In the genomic region with DNA sequence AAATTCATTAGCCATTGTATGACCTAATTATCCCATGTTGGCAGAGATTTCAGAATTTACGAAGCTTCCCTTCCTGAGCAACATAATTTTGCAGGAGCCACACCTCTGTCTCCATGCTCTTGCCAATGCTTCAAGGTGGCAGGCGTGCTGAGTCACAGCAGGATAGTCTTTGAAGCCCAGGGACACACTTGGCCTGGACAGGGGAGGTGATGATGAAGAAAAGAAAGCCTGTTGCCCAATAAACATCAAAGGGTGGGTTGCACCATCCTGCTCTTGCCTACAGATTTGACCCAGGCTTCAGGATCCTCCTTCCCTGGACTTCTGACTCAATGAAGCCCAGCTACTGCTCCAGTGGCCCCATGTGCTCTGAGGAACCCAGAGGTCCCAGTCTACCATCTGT, we compare ENCODE assay signal across 27 cellular contexts.
"Had no signal": no experiment of that assay in that cellular context is flagged by ENCODE, and none has a peak within 500 bp of the region (broad histone marks: within the 10 kb centered on the region; RNA-seq: fewer than 3 reads in every experiment).

No MANE protein-coding gene starts in this region.

- ATAC-seq: activated CD4-positive, alpha-beta T cell treated with anti-CD3 and anti-CD28 coated beads for 36 hours; activated CD8-positive, alpha-beta memory T cell treated with anti-CD3 and anti-CD28 coated beads, Interleukin-2, amount 10 ng/mL, durations not matched to agents 7 days and 5 days; activated CD8-positive, alpha-beta T cell treated with anti-CD3 and anti-CD28 coated beads, Interleukin-2, amount 10 ng/mL, durations not matched to agents 7 days and 5 days; activated naive CD8-positive, alpha-beta T cell treated with anti-CD3 and anti-CD28 coated beads, Interleukin-2, amount 50 U/mL, for 24 hours; foreskin keratinocyte; gastrocnemius medialis; heart right ventricle; T-helper 17 cell had no signal

- DNase-seq: activated CD4-positive, alpha-beta memory T cell treated with anti-CD3 and anti-CD28 coated beads for 36 hours; activated CD4-positive, alpha-beta T cell treated with anti-CD3 and anti-CD28 coated beads for 36 hours; activated CD4-positive, alpha-beta T cell treated with anti-CD3 and anti-CD28 coated beads, Interleukin-2, amount 10 ng/mL, durations not matched to agents 24 days and 14 days; activated CD4-positive, CD25-positive, alpha-beta regulatory T cell; activated CD4-positive, CD25-positive, alpha-beta regulatory T cell treated with anti-CD3 and anti-CD28 coated beads, Interleukin-2, amount 50 U/mL, for 72 hours; activated CD8-positive, alpha-beta memory T cell treated with anti-CD3 and anti-CD28 coated beads, Interleukin-2, amount 10 ng/mL, durations not matched to agents 7 days and 5 days; activated CD8-positive, alpha-beta memory T cell treated with anti-CD3 and anti-CD28 coated beads, Interleukin-2, amount 50 U/mL, for 4 hours; activated CD8-positive, alpha-beta T cell treated with anti-CD3 and anti-CD28 coated beads, Interleukin-2, amount 10 ng/mL, durations not matched to agents 7 days and 5 days; activated effector memory CD4-positive, alpha-beta T cell treated with anti-CD3 and anti-CD28 coated beads, Interleukin-2, amount 50 U/mL, for 16 hours; activated naive CD4-positive, alpha-beta T cell treated with anti-CD3 and anti-CD28 coated beads for 36 hours; activated naive CD8-positive, alpha-beta T cell treated with anti-CD3 and anti-CD28 coated beads for 36 hours; activated naive CD8-positive, alpha-beta T cell treated with anti-CD3 and anti-CD28 coated beads, Interleukin-2, amount 50 U/mL, for 24 hours; activated T-cell treated with anti-CD3 and anti-CD28 coated beads, Interleukin-2, amount 50 U/mL, for 1 hour; activated T-cell treated with anti-CD3 and anti-CD28 coated beads, Interleukin-2, amount 50 U/mL, for 48 hours; dorsolateral prefrontal cortex; effector memory CD4-positive, alpha-beta T cell; endodermal cell; erythroblast; foreskin keratinocyte; gastrocnemius medialis; heart right ventricle; T-helper 1 cell; T-helper 17 cell; T1000 had no signal

- H3K4me3 ChIP-seq: ascending aorta, coronary artery, dorsolateral prefrontal cortex, esophagus muscularis mucosa, gastrocnemius medialis, heart right ventricle had no signal
